8 cellular contexts compared by ENCODE assay signal in genomic region chr17:81666342-81667191, GRCh38.
A peak's percentile ranks its signal among the peaks of the same experiment; 100 is the strongest.
DNase-seq lines count a peak whose midpoint lies in the region; ATAC-seq and TF ChIP-seq lines count a peak whose summit lies in the region.

A gene with protein sequence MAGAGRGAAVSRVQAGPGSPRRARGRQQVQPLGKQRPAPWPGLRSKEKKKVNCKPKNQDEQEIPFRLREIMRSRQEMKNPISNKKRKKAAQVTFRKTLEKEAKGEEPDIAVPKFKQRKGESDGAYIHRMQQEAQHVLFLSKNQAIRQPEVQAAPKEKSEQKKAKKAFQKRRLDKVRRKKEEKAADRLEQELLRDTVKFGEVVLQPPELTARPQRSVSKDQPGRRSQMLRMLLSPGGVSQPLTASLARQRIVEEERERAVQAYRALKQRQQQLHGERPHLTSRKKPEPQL (plus strand): TSS chr17:81666737. CDS start chr17:81666767, 30 bp downstream.
Gene OXLD1 (minus strand): TSS chr17:81666605. CDS start chr17:81666577, 28 bp downstream.

- H3K36me3 ChIP-seq in iPS-20b (ENCODE audit: insufficient read depth, low read depth, low read length) = peaks cover 41% of the 10 kb centered on the region

- POLR2A ChIA-PET in AG04449 (lab: Yijun Ruan, JAX) = interaction anchor here (0.9 to 2.2 kb wide), 4 partner anchors 9 to 29 kb away, joined by 3 to 7 read pairs (median 4); partner anchors contain the start of genes ARL16, HGS and PDE6G

- H3K4me1 ChIP-seq in iPS-20b (ENCODE audit: insufficient read depth, low read length) = no peaks in the 10 kb centered on the region

- peak within 1 kb of the TSS; percentile 84 for H3K4me3 ChIP-seq in AG04449 (ENCODE audit: low read depth, low read length)
- H3K4me3 ChIP-seq in iPS-20b (ENCODE audit: low read length) = peak within 1 kb of the TSS; percentile 96
- peak within 1 kb of the TSS; percentile 70 to 99 (median 95) for H3K4me3 ChIP-seq in skin epidermis

- in situ Hi-C loops in T47D (cut with HindIII; ENCODE audit: low pct_unique_long_range_greater_than_20kb, low sequenced_read_pairs) = no loop called here

- no peaks in the 10 kb centered on the region for H3K9me3 ChIP-seq in iPS-20b (ENCODE audit: insufficient read depth, low read depth, low read length)

- CTCF ChIA-PET in AG04449 (lab: Yijun Ruan, JAX) = interaction anchor here (1.2 kb wide), 1 partner anchor 21 kb away, joined by 3 read pairs; no protein-coding TSS in a partner anchor

- H3K9ac ChIP-seq in iPS-20b (ENCODE audit: low read depth, low read length) = peak within 1 kb of the TSS; percentile 93

- DNase-seq in AG04449 (ENCODE audit: low read depth, low spot score) (peak; percentile 67), NCI-H2196 treated with DMSO at 0.1 percent for 48 hours (lab: John Stamatoyannopoulos, UW; ENCODE audit: unreplicated experiment) (peak; percentile 95), T47D (ENCODE audit: low read depth in 1 of 2, low spot score in 1 of 2) (peak; percentile 97 to 98)

- no peak for TF ChIP-seq CTCF in AG04449 (IDR thresholded peaks at IDR 0.05; ENCODE audit: insufficient read depth, low read length, missing control alignments)
- no peak for TF ChIP-seq CTCF in VCaP (conservative IDR thresholded peaks at IDR 0.05)

- H3K27me3 ChIP-seq in iPS-20b (ENCODE audit: insufficient read depth, low read length) = no peaks in the 10 kb centered on the region

- peak within 1 kb of the TSS; percentile 93 for H3K27ac ChIP-seq in VCaP
- H3K27ac ChIP-seq in iPS-20b (ENCODE audit: low read length) = peak within 1 kb of the TSS; percentile 88
- peak within 1 kb of the TSS; percentile 40 to 99 (median 94) for H3K27ac ChIP-seq in skin epidermis

- peak; percentile 79 for ATAC-seq in GM18873 (IDR thresholded peaks at IDR 0.05; ENCODE audit: low FRiP score, unreplicated experiment)
- ATAC-seq in HG03135 (IDR thresholded peaks at IDR 0.05; ENCODE audit: unreplicated experiment) = peak; percentile 88

Comparison
In these comparisons a context has a peak if more than half of its experiments do, and no peak if none do; other contexts are left out.
1. Peak in every context shown above with its lines: DNase-seq, ATAC-seq, H3K4me3 ChIP-seq and H3K27ac ChIP-seq.